9 cellular contexts compared by ENCODE assay signal in genomic region chr6:113381957-113382356, GRCh38.
DNase-seq lines count a peak whose midpoint lies in the region; ATAC-seq and TF ChIP-seq lines count a peak whose summit lies in the region.
"Had no signal": no experiment of that assay in that cellular context is flagged by ENCODE, and none has a peak within 500 bp of the region (broad histone marks: within the 10 kb centered on the region; RNA-seq: fewer than 3 reads in every experiment).

No MANE protein-coding gene starts in this region.

- TF ChIP-seq POLR2A in gastroesophageal sphincter (IDR thresholded peaks at IDR 0.05) = no peak

- peak; percentile 27 for DNase-seq in COLO668 (lab: John Stamatoyannopoulos, UW; ENCODE audit: unreplicated experiment)
- DNase-seq in NCI-H774 (lab: John Stamatoyannopoulos, UW) = peak; percentile 27
- DNase-seq in inferior parietal cortex (ENCODE audit: extremely low spot score) = peak; percentile 22
- no peak for DNase-seq in stimulated activated naive CD4-positive, alpha-beta T cell treated with Interleukin-2 at 50 U/mL for 16 hours (lab: John Stamatoyannopoulos, UW)

- WGBS in gastroesophageal sphincter (ENCODE audit: low coverage in 1 of 2), 2 donors = 20 to 21% methylated on average over 2 of the region's 2 CpGs

- H3K36me3 ChIP-seq in gastroesophageal sphincter = no peaks in the 10 kb centered on the region
- H3K36me3 ChIP-seq: thoracic aorta had no signal

- H3K4me3 Mint-ChIP-seq in activated T-helper 17 cell treated with anti-CD3 and anti-CD28 coated beads, Interleukin-2, amount 50 U/mL, for 72 hours = no peak overlapping the region

- no peaks in the 10 kb centered on the region for H3K9me3 Mint-ChIP-seq in activated T-helper 17 cell treated with anti-CD3 and anti-CD28 coated beads, Interleukin-2, amount 50 U/mL, for 72 hours

- H3K4me1 Mint-ChIP-seq in activated T-helper 17 cell treated with anti-CD3 and anti-CD28 coated beads, Interleukin-2, amount 50 U/mL, for 72 hours = no peaks in the 10 kb centered on the region

- H3K27ac ChIP-seq in gastroesophageal sphincter = no peak overlapping the region
- H3K27ac ChIP-seq: thoracic aorta had no signal

- TF ChIP-seq CTCF in gastroesophageal sphincter (IDR thresholded peaks at IDR 0.05) = no peak

- TF ChIP-seq EP300 in gastroesophageal sphincter (IDR thresholded peaks at IDR 0.05) = no peak

- H3K36me3 Mint-ChIP-seq in activated T-helper 17 cell treated with anti-CD3 and anti-CD28 coated beads, Interleukin-2, amount 50 U/mL, for 72 hours (ENCODE audit: low read depth) = no peaks in the 10 kb centered on the region

- no peak overlapping the region for H3K27ac Mint-ChIP-seq in activated T-helper 17 cell treated with anti-CD3 and anti-CD28 coated beads, Interleukin-2, amount 50 U/mL, for 72 hours

- H3K4me1 ChIP-seq in gastroesophageal sphincter = peaks cover 0 to 5% (median 0%) of the 10 kb centered on the region in 3 donors

- ATAC-seq in GM19351 (IDR thresholded peaks at IDR 0.05; ENCODE audit: unreplicated experiment) = peak; percentile 79
- ATAC-seq in HG03139 (IDR thresholded peaks at IDR 0.05; ENCODE audit: unreplicated experiment) = peak; percentile 92
- ATAC-seq in gastroesophageal sphincter = no peak
- ATAC-seq in activated T-helper 17 cell treated with anti-CD3 and anti-CD28 coated beads, Interleukin-2, amount 50 U/mL, for 72 hours (replicated peaks) = no peak

- no peaks in the 10 kb centered on the region for H3K27me3 Mint-ChIP-seq in activated T-helper 17 cell treated with anti-CD3 and anti-CD28 coated beads, Interleukin-2, amount 50 U/mL, for 72 hours

- no peak overlapping the region for H3K4me3 ChIP-seq in gastroesophageal sphincter
- H3K4me3 ChIP-seq: thoracic aorta had no signal

- H3K27me3 ChIP-seq in gastroesophageal sphincter = no peaks in the 10 kb centered on the region

- H3K9me3 ChIP-seq in gastroesophageal sphincter = no peaks in the 10 kb centered on the region
- H3K9me3 ChIP-seq: thoracic aorta had no signal

Comparison
In these comparisons a context has a peak if more than half of its experiments do, and no peak if none do; other contexts are left out.
1. ATAC-seq: peak in GM19351 (single experiment) and HG03139 (single experiment); none in gastroesophageal sphincter (single experiment) and activated T-helper 17 cell treated with anti-CD3 and anti-CD28 coated beads, Interleukin-2, amount 50 U/mL, for 72 hours (single experiment).